1 cellular context compared by ENCODE assay signal in the genomic region with DNA sequence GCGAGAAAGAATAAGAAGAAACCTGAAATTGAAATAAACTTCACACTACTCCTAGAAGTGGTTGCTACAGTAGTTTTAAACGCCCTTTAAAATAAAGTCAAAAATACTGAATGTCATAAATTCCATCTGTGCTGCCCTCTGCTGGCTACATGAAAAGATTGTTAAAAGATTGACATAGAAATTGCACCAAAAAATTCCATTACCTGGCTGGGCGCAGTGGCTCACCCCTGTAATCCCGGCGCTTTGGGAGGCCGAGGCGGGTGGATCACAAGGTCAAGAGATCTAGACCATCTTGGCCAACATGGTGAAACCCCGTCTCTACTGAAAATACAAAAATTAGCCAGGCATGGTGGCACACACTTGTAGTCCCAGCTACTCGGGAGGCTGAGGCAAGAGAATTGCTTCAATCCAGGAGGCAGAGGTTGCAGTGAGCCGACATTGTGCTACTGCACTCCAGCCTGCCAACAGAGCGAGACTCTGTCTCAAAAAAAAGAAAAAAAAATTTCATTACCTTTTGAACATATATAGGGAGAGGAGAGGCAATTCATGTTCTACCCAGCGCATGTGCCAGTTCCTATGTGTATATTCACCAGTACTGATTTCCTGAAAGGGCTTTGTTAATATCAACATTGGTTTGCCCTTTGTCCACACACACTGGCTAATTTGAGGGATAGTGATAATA.
TF ChIP-seq lines count a peak whose summit lies in the region.

No MANE protein-coding gene starts in this region.

TF ChIP-seq in IMR-90, 13 proteins besides CTCF, POLR2A, EP300 and RAD21:
- no peak for TF ChIP-seq ELK1 (IDR thresholded peaks at IDR 0.05; ENCODE audit: borderline replicate concordance, low read depth, low read length)
- peak; percentile 48 for TF ChIP-seq SMC3 (IDR thresholded peaks at IDR 0.05; ENCODE audit: low read depth, low read length)
- no peak for TF ChIP-seq MAFK (IDR thresholded peaks at IDR 0.05; ENCODE audit: low read depth, low read length)
- no peak for TF ChIP-seq MAZ (IDR thresholded peaks at IDR 0.05; ENCODE audit: borderline replicate concordance, low read depth, low read length)
